1 cellular context compared by ENCODE assay signal in the genomic region with DNA sequence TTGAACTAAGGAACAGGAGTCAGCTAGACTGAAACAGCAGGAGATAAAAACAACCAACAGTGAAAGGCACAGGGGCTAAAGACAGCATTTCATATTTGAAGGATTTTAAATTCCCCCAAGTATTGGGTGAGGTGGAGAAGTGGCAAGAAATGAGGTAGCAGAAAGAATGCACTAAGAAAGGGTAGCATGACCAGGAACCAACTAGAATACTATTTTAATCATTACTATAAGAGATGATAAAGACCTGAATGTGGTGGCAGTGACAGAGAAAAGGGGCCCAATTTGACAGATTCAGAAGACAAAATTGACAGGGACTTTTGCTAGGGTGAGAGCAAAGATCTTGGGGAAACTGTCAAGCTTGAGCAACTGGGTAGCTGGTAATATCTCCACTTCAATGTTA.
TF ChIP-seq lines count a peak whose summit lies in the region.

No MANE protein-coding gene starts in this region.

TF ChIP-seq in GM23338, 12 proteins besides CTCF, POLR2A, EP300 and RAD21 (continued from another document):
- TF ChIP-seq, protein P1, sequence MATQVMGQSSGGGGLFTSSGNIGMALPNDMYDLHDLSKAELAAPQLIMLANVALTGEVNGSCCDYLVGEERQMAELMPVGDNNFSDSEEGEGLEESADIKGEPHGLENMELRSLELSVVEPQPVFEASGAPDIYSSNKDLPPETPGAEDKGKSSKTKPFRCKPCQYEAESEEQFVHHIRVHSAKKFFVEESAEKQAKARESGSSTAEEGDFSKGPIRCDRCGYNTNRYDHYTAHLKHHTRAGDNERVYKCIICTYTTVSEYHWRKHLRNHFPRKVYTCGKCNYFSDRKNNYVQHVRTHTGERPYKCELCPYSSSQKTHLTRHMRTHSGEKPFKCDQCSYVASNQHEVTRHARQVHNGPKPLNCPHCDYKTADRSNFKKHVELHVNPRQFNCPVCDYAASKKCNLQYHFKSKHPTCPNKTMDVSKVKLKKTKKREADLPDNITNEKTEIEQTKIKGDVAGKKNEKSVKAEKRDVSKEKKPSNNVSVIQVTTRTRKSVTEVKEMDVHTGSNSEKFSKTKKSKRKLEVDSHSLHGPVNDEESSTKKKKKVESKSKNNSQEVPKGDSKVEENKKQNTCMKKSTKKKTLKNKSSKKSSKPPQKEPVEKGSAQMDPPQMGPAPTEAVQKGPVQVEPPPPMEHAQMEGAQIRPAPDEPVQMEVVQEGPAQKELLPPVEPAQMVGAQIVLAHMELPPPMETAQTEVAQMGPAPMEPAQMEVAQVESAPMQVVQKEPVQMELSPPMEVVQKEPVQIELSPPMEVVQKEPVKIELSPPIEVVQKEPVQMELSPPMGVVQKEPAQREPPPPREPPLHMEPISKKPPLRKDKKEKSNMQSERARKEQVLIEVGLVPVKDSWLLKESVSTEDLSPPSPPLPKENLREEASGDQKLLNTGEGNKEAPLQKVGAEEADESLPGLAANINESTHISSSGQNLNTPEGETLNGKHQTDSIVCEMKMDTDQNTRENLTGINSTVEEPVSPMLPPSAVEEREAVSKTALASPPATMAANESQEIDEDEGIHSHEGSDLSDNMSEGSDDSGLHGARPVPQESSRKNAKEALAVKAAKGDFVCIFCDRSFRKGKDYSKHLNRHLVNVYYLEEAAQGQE (IDR thresholded peaks at IDR 0.05; ENCODE audit: unreplicated experiment) = no peak
